18 cellular contexts compared by ENCODE assay signal in genomic region chr12:64059685-64060084, GRCh38.
"Had no signal": no experiment of that assay in that cellular context is flagged by ENCODE, and none has a peak within 500 bp of the region (broad histone marks: within the 10 kb centered on the region; RNA-seq: fewer than 3 reads in every experiment).

No MANE protein-coding gene starts in this region.

- H3K27ac Mint-ChIP-seq: activated CD4-positive, alpha-beta memory T cell treated with anti-CD3 and anti-CD28 coated beads, Interleukin-2, amount 10 ng/mL, durations not matched to agents 7 days and 5 days; activated CD4-positive, alpha-beta T cell treated with anti-CD3 and anti-CD28 coated beads for 36 hours; activated naive CD8-positive, alpha-beta T cell treated with anti-CD3 and anti-CD28 coated beads for 36 hours; activated T-cell treated with anti-CD3 and anti-CD28 coated beads, Interleukin-2, amount 50 U/mL, for 72 hours; naive thymus-derived CD8-positive, alpha-beta T cell; stimulated activated naive B cell treated with anti-CD40 and anti-IgM and Interleukin-4, amounts not matched to agents 10 μg/mL and 1 μg/mL and 100 μg/mL, for 72 hours; T-cell had no signal

- H3K4me3 ChIP-seq: lower lobe of right lung, mucosa of descending colon, prostate gland, right lobe of liver, suprapubic skin, upper lobe of left lung had no signal

- H3K36me3 Mint-ChIP-seq: activated naive CD8-positive, alpha-beta T cell treated with anti-CD3 and anti-CD28 coated beads for 36 hours; naive thymus-derived CD8-positive, alpha-beta T cell; stimulated activated naive B cell treated with anti-CD40 and anti-IgM and Interleukin-4, amounts not matched to agents 10 μg/mL and 1 μg/mL and 100 μg/mL, for 72 hours; T-cell had no signal

- H3K9me3 ChIP-seq: lower lobe of right lung, mucosa of descending colon, prostate gland, right lobe of liver, suprapubic skin, upper lobe of left lung had no signal

- H3K4me3 Mint-ChIP-seq: activated CD4-positive, alpha-beta memory T cell treated with anti-CD3 and anti-CD28 coated beads, Interleukin-2, amount 10 ng/mL, durations not matched to agents 7 days and 5 days; activated CD4-positive, alpha-beta T cell treated with anti-CD3 and anti-CD28 coated beads for 36 hours; activated naive CD8-positive, alpha-beta T cell treated with anti-CD3 and anti-CD28 coated beads for 36 hours; activated T-cell treated with anti-CD3 and anti-CD28 coated beads, Interleukin-2, amount 50 U/mL, for 72 hours; naive thymus-derived CD8-positive, alpha-beta T cell; stimulated activated naive B cell treated with anti-CD40 and anti-IgM and Interleukin-4, amounts not matched to agents 10 μg/mL and 1 μg/mL and 100 μg/mL, for 72 hours; T-cell had no signal

- DNase-seq: activated CD4-positive, alpha-beta memory T cell treated with anti-CD3 and anti-CD28 coated beads, Interleukin-2, amount 10 ng/mL, durations not matched to agents 7 days and 5 days; activated CD4-positive, alpha-beta T cell treated with anti-CD3 and anti-CD28 coated beads for 36 hours; activated CD8-positive, alpha-beta memory T cell treated with anti-CD3 and anti-CD28 coated beads, Interleukin-2, amount 50 U/mL, for 4 hours; activated gamma-delta T cell treated with Interleukin-2 at 50 U/mL for 16 hours; activated naive CD8-positive, alpha-beta T cell treated with anti-CD3 and anti-CD28 coated beads for 36 hours; activated T-cell treated with anti-CD3 and anti-CD28 coated beads, Interleukin-2, amount 50 U/mL, for 72 hours; left cardiac atrium; lower lobe of right lung; mucosa of descending colon; naive thymus-derived CD8-positive, alpha-beta T cell; right lobe of liver; stimulated activated naive B cell treated with anti-CD40 and anti-IgM and Interleukin-4, amounts not matched to agents 10 μg/mL and 1 μg/mL and 100 μg/mL, for 72 hours; T-cell; WERI-Rb-1 had no signal

- H3K36me3 ChIP-seq: lower lobe of right lung, prostate gland, right lobe of liver, WERI-Rb-1 had no signal

- H3K27me3 ChIP-seq: right lobe of liver, suprapubic skin, upper lobe of left lung had no signal

- H3K27me3 Mint-ChIP-seq: activated CD4-positive, alpha-beta memory T cell treated with anti-CD3 and anti-CD28 coated beads, Interleukin-2, amount 10 ng/mL, durations not matched to agents 7 days and 5 days had no signal

- H3K9me3 Mint-ChIP-seq: activated CD4-positive, alpha-beta memory T cell treated with anti-CD3 and anti-CD28 coated beads, Interleukin-2, amount 10 ng/mL, durations not matched to agents 7 days and 5 days; activated naive CD8-positive, alpha-beta T cell treated with anti-CD3 and anti-CD28 coated beads for 36 hours had no signal

- H3K27ac ChIP-seq: lower lobe of right lung, prostate gland, right lobe of liver, suprapubic skin, upper lobe of left lung, WERI-Rb-1 had no signal

- H3K4me1 Mint-ChIP-seq: activated CD4-positive, alpha-beta memory T cell treated with anti-CD3 and anti-CD28 coated beads, Interleukin-2, amount 10 ng/mL, durations not matched to agents 7 days and 5 days; activated CD4-positive, alpha-beta T cell treated with anti-CD3 and anti-CD28 coated beads for 36 hours; activated naive CD8-positive, alpha-beta T cell treated with anti-CD3 and anti-CD28 coated beads for 36 hours; naive thymus-derived CD8-positive, alpha-beta T cell; stimulated activated naive B cell treated with anti-CD40 and anti-IgM and Interleukin-4, amounts not matched to agents 10 μg/mL and 1 μg/mL and 100 μg/mL, for 72 hours; T-cell had no signal

- ATAC-seq: activated CD4-positive, alpha-beta T cell treated with anti-CD3 and anti-CD28 coated beads for 36 hours; activated T-cell treated with anti-CD3 and anti-CD28 coated beads, Interleukin-2, amount 50 U/mL, for 72 hours; esophagus mucosa; left cardiac atrium; lower lobe of right lung; mucosa of descending colon; naive thymus-derived CD8-positive, alpha-beta T cell; right lobe of liver; stimulated activated naive B cell treated with anti-CD40 and anti-IgM and Interleukin-4, amounts not matched to agents 10 μg/mL and 1 μg/mL and 100 μg/mL, for 72 hours; T-cell had no signal

- H3K4me1 ChIP-seq: lower lobe of right lung, prostate gland, right lobe of liver, suprapubic skin, upper lobe of left lung had no signal
